In the genomic region with DNA sequence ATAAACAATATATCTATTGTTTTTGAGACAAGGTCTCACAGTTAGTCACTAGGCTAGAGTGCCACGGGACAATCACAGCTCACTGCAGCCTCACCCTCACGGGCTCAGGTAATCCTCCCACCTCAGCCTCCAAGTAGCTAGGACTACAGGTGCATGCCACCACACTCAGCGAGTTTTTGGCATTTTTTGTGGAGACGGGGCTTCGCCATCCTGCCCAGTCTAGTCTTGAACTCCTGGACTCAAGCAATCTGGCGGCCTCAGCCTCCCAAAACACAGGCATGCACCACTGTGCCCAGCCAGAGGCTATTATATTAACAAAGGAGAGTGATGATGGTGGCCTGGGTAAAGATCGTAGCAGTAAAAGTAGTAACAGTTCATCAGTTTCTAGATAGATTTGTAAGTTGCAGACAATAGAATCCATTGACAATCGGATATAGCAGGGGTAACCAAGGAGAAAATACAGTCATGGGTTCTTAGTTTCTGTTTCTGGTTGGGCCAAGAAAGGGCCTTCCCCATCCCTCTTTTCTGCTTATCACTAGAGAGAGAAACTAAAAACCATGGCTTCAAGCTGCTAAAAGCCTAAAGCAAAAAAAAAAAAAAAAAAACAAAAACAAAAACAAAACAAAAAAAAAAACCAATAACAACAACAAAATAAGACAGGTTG, we compare ENCODE assay signal across 12 cellular contexts.
DNase-seq lines count a peak whose midpoint lies in the region; ATAC-seq, FAIRE-seq and TF ChIP-seq lines count a peak whose summit lies in the region.
"Had no signal": no experiment of that assay in that cellular context is flagged by ENCODE, and none has a peak within 500 bp of the region (broad histone marks: within the 10 kb centered on the region; RNA-seq: fewer than 3 reads in every experiment).

No MANE protein-coding gene starts in this region.

- no peaks in the 10 kb centered on the region for H3K27me3 ChIP-seq in SK-N-SH (ENCODE audit: insufficient read depth)
- no peaks in the 10 kb centered on the region for H3K27me3 ChIP-seq in astrocyte (ENCODE audit: insufficient read depth, low read length)
- no peaks in the 10 kb centered on the region for H3K27me3 ChIP-seq in psoas muscle (ENCODE audit: insufficient read depth in 3 of 3, low read length in 2 of 3)
- H3K27me3 ChIP-seq: right atrium auricular region had no signal

- H3K36me3 Mint-ChIP-seq in astrocyte (ENCODE audit: low read depth, unreplicated experiment) = no peaks in the 10 kb centered on the region
- no peaks in the 10 kb centered on the region for H3K36me3 Mint-ChIP-seq in nephron (ENCODE audit: low read depth)
- H3K36me3 Mint-ChIP-seq: activated CD4-positive, alpha-beta memory T cell treated with anti-CD3 and anti-CD28 coated beads for 36 hours had no signal

- TF ChIP-seq EP300 in SK-N-SH (IDR thresholded peaks at IDR 0.05; ENCODE audit: borderline replicate concordance in 1 of 2, low read depth in 1 of 2, low read length in 1 of 2) = no peak

- H2AFZ ChIP-seq in SK-N-SH (ENCODE audit: low read depth) (0 out of 2 replicates have a peak overlapping the region, but pooled peaks have one; percentile 19), astrocyte (ENCODE audit: low read depth, low read length) (no peak overlapping the region)

- H3K4me1 Mint-ChIP-seq in astrocyte (ENCODE audit: low read depth, unreplicated experiment) = peaks cover 10% of the 10 kb centered on the region
- H3K4me1 Mint-ChIP-seq in nephron = no peaks in the 10 kb centered on the region

- POLR2A ChIA-PET in SK-N-SH (lab: Yijun Ruan, JAX) = no interaction called here

- TF ChIP-seq CTCF in SK-N-SH (IDR thresholded peaks at IDR 0.05) (no peak), astrocyte (IDR thresholded peaks at IDR 0.05; ENCODE audit: insufficient read depth, low read depth, low read length) (no peak), nephron (IDR thresholded peaks at IDR 0.05; ENCODE audit: unreplicated experiment in 3 of 3) (no peak), psoas muscle (IDR thresholded peaks at IDR 0.05) (no peak)

- H3K9me3 Mint-ChIP-seq in astrocyte (ENCODE audit: unreplicated experiment) = no peaks in the 10 kb centered on the region
- H3K9me3 Mint-ChIP-seq in nephron = no peaks in the 10 kb centered on the region
- H3K9me3 Mint-ChIP-seq: activated CD4-positive, alpha-beta memory T cell treated with anti-CD3 and anti-CD28 coated beads for 36 hours had no signal

- H3F3A ChIP-seq in SK-N-SH (replicated peaks; ENCODE audit: insufficient read depth) = peaks cover 3% of the 10 kb centered on the region

- H3K4me2 ChIP-seq in SK-N-SH = no peak overlapping the region
- H3K4me2 ChIP-seq in astrocyte (ENCODE audit: low read length) = peak overlapping the region; percentile 60

- no peaks in the 10 kb centered on the region for H4K20me1 ChIP-seq in SK-N-SH (ENCODE audit: insufficient read depth)
- H4K20me1 ChIP-seq in astrocyte (ENCODE audit: insufficient read depth, low read length) = no peaks in the 10 kb centered on the region

- CTCF ChIA-PET in SK-N-SH (lab: Yijun Ruan, JAX) = interaction anchor here (0.7 to 3.1 kb wide), 18 partner anchors 8 to 1131 kb away, joined by 3 to 17 read pairs (median 4); no protein-coding TSS in a partner anchor

- no peak for FAIRE-seq in astrocyte (lab: Jason Lieb, UNC)

- H3K4me3 ChIP-seq in SK-N-SH (ENCODE audit: low read depth in 2 of 2, low read length in 1 of 2) (no peak overlapping the region), astrocyte (ENCODE audit: insufficient read depth, low read depth, low read length) (no peak overlapping the region), psoas muscle (no peak overlapping the region)

- no peak overlapping the region for H3K27ac Mint-ChIP-seq in astrocyte (ENCODE audit: unreplicated experiment)
- no peak overlapping the region for H3K27ac Mint-ChIP-seq in nephron
- H3K27ac Mint-ChIP-seq: activated CD4-positive, alpha-beta memory T cell treated with anti-CD3 and anti-CD28 coated beads for 36 hours had no signal

- H3K27me3 Mint-ChIP-seq in astrocyte (ENCODE audit: low read depth, unreplicated experiment) (no peaks in the 10 kb centered on the region), nephron (ENCODE audit: low read depth) (no peaks in the 10 kb centered on the region)

- H3K9ac ChIP-seq in SK-N-SH = no peak overlapping the region
- no peak overlapping the region for H3K9ac ChIP-seq in astrocyte (ENCODE audit: low read length)

- intact Hi-C loops in psoas muscle (cut with DNase I) = loop anchor here (5.0 to 10.0 kb wide), 2 partner anchors 126 to 1128 kb away; no protein-coding TSS in a partner anchor

- H3K9me2 ChIP-seq in SK-N-SH = no peaks in the 10 kb centered on the region

- H3K9me3 ChIP-seq in SK-N-SH (no peaks in the 10 kb centered on the region), astrocyte (ENCODE audit: insufficient read depth, low read depth, low read length) (no peaks in the 10 kb centered on the region), psoas muscle (no peaks in the 10 kb centered on the region)
- H3K9me3 ChIP-seq: right atrium auricular region had no signal

- H3K79me2 ChIP-seq in SK-N-SH (ENCODE audit: insufficient read depth) (no peaks in the 10 kb centered on the region), astrocyte (ENCODE audit: insufficient read depth, low read length) (no peaks in the 10 kb centered on the region)

- H3K4me1 ChIP-seq in SK-N-SH (ENCODE audit: control insufficient read depth in 1 of 2, insufficient read depth in 2 of 2, low read depth in 1 of 2, low read length in 1 of 2) (no peaks in the 10 kb centered on the region), astrocyte (ENCODE audit: insufficient read depth, low read length) (peaks cover 8% of the 10 kb centered on the region), psoas muscle (no peaks in the 10 kb centered on the region)
- H3K4me1 ChIP-seq: right atrium auricular region had no signal

- TF ChIP-seq RAD21 in SK-N-SH (IDR thresholded peaks at IDR 0.05; ENCODE audit: low read length) = no peak

- 88% methylated on average over 8 of the region's 8 CpGs for WGBS in SK-N-SH (ENCODE audit: low lambda C conversion rate)
- WGBS in psoas muscle, 3 donors = 87 to 95% (median 93%) methylated on average over 8 of the region's 8 CpGs

- DNase-seq in SK-N-SH (no peak), astrocyte (ENCODE audit: low read depth) (no peak), NCI-H510A (lab: John Stamatoyannopoulos, UW) (no peak), psoas muscle (no peak)
- DNase-seq in activated CD8-positive, alpha-beta memory T cell treated with anti-CD3 and anti-CD28 coated beads, Interleukin-2, amount 50 U/mL, for 4 hours = no peak
- DNase-seq: 8988T had no signal

- H3K4me3 Mint-ChIP-seq in astrocyte (ENCODE audit: unreplicated experiment) = no peak overlapping the region
- H3K4me3 Mint-ChIP-seq in nephron = peak overlapping the region; percentile 6 to 34 (median 14)
- H3K4me3 Mint-ChIP-seq: activated CD4-positive, alpha-beta memory T cell treated with anti-CD3 and anti-CD28 coated beads for 36 hours had no signal

- H3K27ac ChIP-seq in SK-N-SH (ENCODE audit: low read depth in 2 of 2, low read length in 1 of 2) (no peak overlapping the region), astrocyte (ENCODE audit: low read depth, low read length) (no peak overlapping the region), psoas muscle (no peak overlapping the region)
- H3K27ac ChIP-seq: heart right ventricle, right atrium auricular region had no signal

- ATAC-seq in SK-N-SH treated with all-trans-retinoic acid at 6 μM for 48 hours (no peak), HG02870 (IDR thresholded peaks at IDR 0.05; ENCODE audit: unreplicated experiment) (peak; percentile 10), psoas muscle (no peak)

- H3K36me3 ChIP-seq in SK-N-SH (replicated peaks in 1 of 2; ENCODE audit: control insufficient read depth in 1 of 2, insufficient read depth in 2 of 2, low read length in 1 of 2) (no peaks in the 10 kb centered on the region), astrocyte (ENCODE audit: insufficient read depth, low read length) (no peaks in the 10 kb centered on the region), psoas muscle (ENCODE audit: insufficient read depth in 1 of 2, low read depth in 1 of 2) (no peaks in the 10 kb centered on the region)
- H3K36me3 ChIP-seq: heart right ventricle, right atrium auricular region had no signal

TF ChIP-seq in SK-N-SH, 30 proteins besides CTCF, POLR2A, EP300 and RAD21 (continues in another document):
- TF ChIP-seq TCF12 (IDR thresholded peaks at IDR 0.05) (no peak), FOXJ3 (CRISPR knock-in tag; IDR thresholded peaks at IDR 0.05) (no peak), RCOR1 (IDR thresholded peaks at IDR 0.05; ENCODE audit: low read length) (no peak), YY1 (IDR thresholded peaks at IDR 0.05; ENCODE audit: low read depth) (no peak), SIN3A (IDR thresholded peaks at IDR 0.05; ENCODE audit: borderline replicate concordance, low read depth, low read length) (no peak)
- TF ChIP-seq, protein P1, sequence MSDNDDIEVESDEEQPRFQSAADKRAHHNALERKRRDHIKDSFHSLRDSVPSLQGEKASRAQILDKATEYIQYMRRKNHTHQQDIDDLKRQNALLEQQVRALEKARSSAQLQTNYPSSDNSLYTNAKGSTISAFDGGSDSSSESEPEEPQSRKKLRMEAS (IDR thresholded peaks at IDR 0.05; ENCODE audit: low read depth) = no peak

TF ChIP-seq in SK-N-SH treated with all-trans-retinoic acid at 6 μM for 48 hours, 23 proteins besides CTCF, POLR2A, EP300 and RAD21 (continues in another document):
- TF ChIP-seq ISL1 (CRISPR knock-in tag; IDR thresholded peaks at IDR 0.05) = no peak
- TF ChIP-seq CSDC2 (CRISPR knock-in tag; IDR thresholded peaks at IDR 0.05) = no peak
- TF ChIP-seq, protein P2, sequence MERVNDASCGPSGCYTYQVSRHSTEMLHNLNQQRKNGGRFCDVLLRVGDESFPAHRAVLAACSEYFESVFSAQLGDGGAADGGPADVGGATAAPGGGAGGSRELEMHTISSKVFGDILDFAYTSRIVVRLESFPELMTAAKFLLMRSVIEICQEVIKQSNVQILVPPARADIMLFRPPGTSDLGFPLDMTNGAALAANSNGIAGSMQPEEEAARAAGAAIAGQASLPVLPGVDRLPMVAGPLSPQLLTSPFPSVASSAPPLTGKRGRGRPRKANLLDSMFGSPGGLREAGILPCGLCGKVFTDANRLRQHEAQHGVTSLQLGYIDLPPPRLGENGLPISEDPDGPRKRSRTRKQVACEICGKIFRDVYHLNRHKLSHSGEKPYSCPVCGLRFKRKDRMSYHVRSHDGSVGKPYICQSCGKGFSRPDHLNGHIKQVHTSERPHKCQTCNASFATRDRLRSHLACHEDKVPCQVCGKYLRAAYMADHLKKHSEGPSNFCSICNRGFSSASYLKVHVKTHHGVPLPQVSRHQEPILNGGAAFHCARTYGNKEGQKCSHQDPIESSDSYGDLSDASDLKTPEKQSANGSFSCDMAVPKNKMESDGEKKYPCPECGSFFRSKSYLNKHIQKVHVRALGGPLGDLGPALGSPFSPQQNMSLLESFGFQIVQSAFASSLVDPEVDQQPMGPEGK (CRISPR knock-in tag; IDR thresholded peaks at IDR 0.05; ENCODE audit: borderline replicate concordance) = no peak
